In the genomic region with DNA sequence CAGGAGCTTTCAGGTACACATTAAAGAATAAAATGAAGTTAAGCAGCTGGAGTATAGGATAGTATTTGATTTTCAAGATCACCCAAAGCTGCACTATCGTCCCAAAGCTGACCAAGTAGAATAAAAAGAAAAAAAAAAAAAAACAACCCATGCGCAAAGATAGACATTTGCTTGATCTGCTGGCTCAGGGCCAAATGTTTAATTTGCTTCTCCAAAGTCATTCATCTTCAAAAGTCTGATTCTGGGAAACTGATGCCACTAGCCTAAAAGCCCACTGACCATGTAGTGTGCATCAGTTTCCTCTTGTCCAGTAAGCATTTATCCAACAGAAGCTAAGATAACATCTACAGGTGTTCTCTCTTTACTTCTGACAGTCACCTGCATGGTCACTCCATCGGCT, we compare ENCODE assay signal across 35 cellular contexts.
"Had no signal": no experiment of that assay in that cellular context is flagged by ENCODE, and none has a peak within 500 bp of the region (broad histone marks: within the 10 kb centered on the region; RNA-seq: fewer than 3 reads in every experiment).

No MANE protein-coding gene starts in this region.

- ATAC-seq: activated CD4-positive, CD25-positive, alpha-beta regulatory T cell treated with anti-CD3 and anti-CD28 coated beads, Interleukin-2, amount 50 U/mL, for 24 hours; activated CD8-positive, alpha-beta T cell treated with anti-CD3 and anti-CD28 coated beads for 36 hours; activated naive CD8-positive, alpha-beta T cell treated with anti-CD3 and anti-CD28 coated beads, Interleukin-2, amount 50 U/mL, for 24 hours; activated T-cell treated with anti-CD3 and anti-CD28 coated beads, Interleukin-2, amount 50 U/mL, for 4 hours; activated T-helper 17 cell treated with anti-CD3 and anti-CD28 coated beads, Interleukin-2, amount 50 U/mL, for 72 hours; body of pancreas; foreskin keratinocyte; gastrocnemius medialis; heart left ventricle; T-helper 17 cell had no signal

- DNase-seq: activated B cell treated with CpG ODN at 0.5 μM for 24 hours; activated CD4-positive, alpha-beta T cell treated with anti-CD3 and anti-CD28 coated beads for 48 hours; activated CD4-positive, alpha-beta T cell treated with anti-CD3 and anti-CD28 coated beads, Interleukin-2, amount 50 U/mL, for 1 hour; activated CD4-positive, alpha-beta T cell treated with anti-CD3 and anti-CD28 coated beads, Interleukin-2, amount 50 U/mL, for 48 hours; activated CD8-positive, alpha-beta memory T cell treated with anti-CD3 and anti-CD28 coated beads for 24 hours; activated CD8-positive, alpha-beta T cell treated with anti-CD3 and anti-CD28 coated beads for 36 hours; activated effector memory CD4-positive, alpha-beta T cell treated with Interleukin-2 at 50 U/mL for 16 hours; activated gamma-delta T cell treated with Interleukin-2 at 50 U/mL for 16 hours; activated naive CD4-positive, alpha-beta T cell treated with Interleukin-2 at 50 U/mL for 16 hours; activated naive CD8-positive, alpha-beta T cell treated with anti-CD3 and anti-CD28 coated beads for 36 hours; activated naive CD8-positive, alpha-beta T cell treated with anti-CD3 and anti-CD28 coated beads, Interleukin-2, amount 50 U/mL, for 24 hours; activated T-cell treated with anti-CD3 and anti-CD28 coated beads, Interleukin-2, amount 50 U/mL, for 4 hours; adrenal gland; amygdala; aorta; body of pancreas; central memory CD4-positive, alpha-beta T cell; cerebellar nuclear complex; colonic mucosa; effector CD8-positive, alpha-beta T cell; endodermal cell; erythroblast; foreskin keratinocyte; gastrocnemius medialis; glutamatergic neuron; heart left ventricle; T-helper 17 cell; T1000; WERI-Rb-1 had no signal

- H3K4me3 Mint-ChIP-seq: activated B cell treated with CpG ODN at 0.5 μM for 24 hours; activated CD8-positive, alpha-beta T cell treated with anti-CD3 and anti-CD28 coated beads for 36 hours; activated naive CD4-positive, alpha-beta T cell treated with anti-CD3 and anti-CD28 coated beads, Interleukin-2, amount 50 U/mL, for 24 hours; activated naive CD8-positive, alpha-beta T cell treated with anti-CD3 and anti-CD28 coated beads for 36 hours; activated naive CD8-positive, alpha-beta T cell treated with anti-CD3 and anti-CD28 coated beads, Interleukin-2, amount 50 U/mL, for 24 hours; activated T-cell treated with anti-CD3 and anti-CD28 coated beads, Interleukin-2, amount 50 U/mL, for 4 hours; activated T-helper 17 cell treated with anti-CD3 and anti-CD28 coated beads, Interleukin-2, amount 50 U/mL, for 72 hours; endodermal cell; T-helper 17 cell; T-helper 2 cell treated with Interferon-gamma antibody and Interleukin-4, amounts not matched to agents 5 μg/mL and 100 μg/mL, for 36 hours had no signal

- H3K9me3 ChIP-seq: adrenal gland, body of pancreas, colonic mucosa, esophagus muscularis mucosa, gastrocnemius medialis, heart left ventricle had no signal

- H3K27ac ChIP-seq: adrenal gland, body of pancreas, cardiac muscle cell, colonic mucosa, esophagus muscularis mucosa, foreskin keratinocyte, gastrocnemius medialis, heart left ventricle, WERI-Rb-1 had no signal

- H3K4me1 Mint-ChIP-seq: activated B cell treated with CpG ODN at 0.5 μM for 24 hours; activated naive CD4-positive, alpha-beta T cell treated with anti-CD3 and anti-CD28 coated beads, Interleukin-2, amount 50 U/mL, for 24 hours; activated naive CD8-positive, alpha-beta T cell treated with anti-CD3 and anti-CD28 coated beads for 36 hours; activated naive CD8-positive, alpha-beta T cell treated with anti-CD3 and anti-CD28 coated beads, Interleukin-2, amount 50 U/mL, for 24 hours; activated T-helper 17 cell treated with anti-CD3 and anti-CD28 coated beads, Interleukin-2, amount 50 U/mL, for 72 hours; endodermal cell; T-helper 17 cell had no signal

- H3K9me3 Mint-ChIP-seq: activated B cell treated with CpG ODN at 0.5 μM for 24 hours; activated CD8-positive, alpha-beta T cell treated with anti-CD3 and anti-CD28 coated beads for 36 hours; activated naive CD4-positive, alpha-beta T cell treated with anti-CD3 and anti-CD28 coated beads, Interleukin-2, amount 50 U/mL, for 24 hours; activated naive CD8-positive, alpha-beta T cell treated with anti-CD3 and anti-CD28 coated beads for 36 hours; activated naive CD8-positive, alpha-beta T cell treated with anti-CD3 and anti-CD28 coated beads, Interleukin-2, amount 50 U/mL, for 24 hours; activated T-cell treated with anti-CD3 and anti-CD28 coated beads, Interleukin-2, amount 50 U/mL, for 4 hours; activated T-helper 17 cell treated with anti-CD3 and anti-CD28 coated beads, Interleukin-2, amount 50 U/mL, for 72 hours; endodermal cell; T-helper 2 cell treated with Interferon-gamma antibody and Interleukin-4, amounts not matched to agents 5 μg/mL and 100 μg/mL, for 36 hours had no signal

- H3K4me3 ChIP-seq: adrenal gland, body of pancreas, cardiac muscle cell, colonic mucosa, esophagus muscularis mucosa, gastrocnemius medialis, heart left ventricle had no signal

- H3K27me3 Mint-ChIP-seq: activated B cell treated with CpG ODN at 0.5 μM for 24 hours; activated CD8-positive, alpha-beta T cell treated with anti-CD3 and anti-CD28 coated beads for 36 hours; activated naive CD4-positive, alpha-beta T cell treated with anti-CD3 and anti-CD28 coated beads, Interleukin-2, amount 50 U/mL, for 24 hours; activated naive CD8-positive, alpha-beta T cell treated with anti-CD3 and anti-CD28 coated beads for 36 hours; activated naive CD8-positive, alpha-beta T cell treated with anti-CD3 and anti-CD28 coated beads, Interleukin-2, amount 50 U/mL, for 24 hours; activated T-helper 17 cell treated with anti-CD3 and anti-CD28 coated beads, Interleukin-2, amount 50 U/mL, for 72 hours; T-helper 17 cell had no signal

- H3K27me3 ChIP-seq: adrenal gland, body of pancreas, cardiac muscle cell, colonic mucosa, esophagus muscularis mucosa, foreskin keratinocyte, gastrocnemius medialis, heart left ventricle had no signal

- H3K4me1 ChIP-seq: adrenal gland, colonic mucosa, esophagus muscularis mucosa, foreskin keratinocyte, gastrocnemius medialis had no signal

- H3K36me3 ChIP-seq: colonic mucosa had no signal

- H3K27ac Mint-ChIP-seq: activated B cell treated with CpG ODN at 0.5 μM for 24 hours; activated CD8-positive, alpha-beta T cell treated with anti-CD3 and anti-CD28 coated beads for 36 hours; activated naive CD4-positive, alpha-beta T cell treated with anti-CD3 and anti-CD28 coated beads, Interleukin-2, amount 50 U/mL, for 24 hours; activated naive CD8-positive, alpha-beta T cell treated with anti-CD3 and anti-CD28 coated beads for 36 hours; activated naive CD8-positive, alpha-beta T cell treated with anti-CD3 and anti-CD28 coated beads, Interleukin-2, amount 50 U/mL, for 24 hours; activated T-helper 17 cell treated with anti-CD3 and anti-CD28 coated beads, Interleukin-2, amount 50 U/mL, for 72 hours; endodermal cell; T-helper 17 cell; T-helper 2 cell treated with Interferon-gamma antibody and Interleukin-4, amounts not matched to agents 5 μg/mL and 100 μg/mL, for 36 hours had no signal
